Comparison of ENCODE assay signal across 24 cellular contexts in the genomic region with DNA sequence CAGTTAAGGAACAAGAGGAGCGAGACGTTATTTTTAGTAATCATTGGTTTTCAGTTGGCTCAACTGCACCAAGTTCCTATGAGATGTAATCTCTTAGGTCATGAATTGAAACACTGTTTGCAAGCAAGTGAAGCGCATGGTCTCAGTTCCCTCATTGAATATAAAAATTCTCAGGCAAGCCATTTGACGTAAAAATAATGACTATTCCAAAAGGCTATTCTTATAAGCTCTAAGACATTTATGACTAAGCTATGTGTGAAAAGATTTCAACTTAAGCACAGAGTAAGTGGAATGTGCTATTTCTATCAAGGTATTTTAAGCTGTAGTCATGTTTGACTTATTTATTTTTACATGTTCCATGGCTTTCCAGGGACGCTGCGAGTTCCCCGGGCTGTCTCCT.
"Had no signal": no experiment of that assay in that cellular context is flagged by ENCODE, and none has a peak within 500 bp of the region (broad histone marks: within the 10 kb centered on the region; RNA-seq: fewer than 3 reads in every experiment).

No MANE protein-coding gene starts in this region.

- H3K4me3 Mint-ChIP-seq: activated B cell treated with CpG ODN at 0.5 μM for 24 hours; activated CD4-positive, alpha-beta memory T cell treated with anti-CD3 and anti-CD28 coated beads, Interleukin-2, amount 10 ng/mL, durations not matched to agents 7 days and 5 days; activated CD4-positive, alpha-beta T cell treated with anti-CD3 and anti-CD28 coated beads, Interleukin-2, amount 10 ng/mL, durations not matched to agents 7 days and 5 days; activated T-cell treated with anti-CD3 and anti-CD28 coated beads, Interleukin-2, amount 50 U/mL, for 72 hours; T-cell had no signal

- H3K9me3 Mint-ChIP-seq: activated B cell treated with CpG ODN at 0.5 μM for 24 hours; activated CD4-positive, alpha-beta memory T cell treated with anti-CD3 and anti-CD28 coated beads, Interleukin-2, amount 10 ng/mL, durations not matched to agents 7 days and 5 days; activated CD4-positive, alpha-beta T cell treated with anti-CD3 and anti-CD28 coated beads, Interleukin-2, amount 10 ng/mL, durations not matched to agents 7 days and 5 days; activated T-helper 2 cell treated with anti-CD3 and anti-CD28 coated beads, Interferon-gamma antibody, Interleukin-2, Interleukin-4, amounts not matched to agents 10 μg/mL and 5 μg/mL and 100 μg/mL, durations not matched to agents 14 hours and 24 hours and 36 hours had no signal

- H3K36me3 Mint-ChIP-seq: T-cell had no signal

- H3K4me1 Mint-ChIP-seq: activated B cell treated with CpG ODN at 0.5 μM for 24 hours; activated CD4-positive, alpha-beta memory T cell treated with anti-CD3 and anti-CD28 coated beads, Interleukin-2, amount 10 ng/mL, durations not matched to agents 7 days and 5 days; activated CD4-positive, alpha-beta T cell treated with anti-CD3 and anti-CD28 coated beads, Interleukin-2, amount 10 ng/mL, durations not matched to agents 7 days and 5 days; T-cell had no signal

- H3K27me3 Mint-ChIP-seq: activated B cell treated with CpG ODN at 0.5 μM for 24 hours; activated CD4-positive, alpha-beta T cell treated with anti-CD3 and anti-CD28 coated beads, Interleukin-2, amount 10 ng/mL, durations not matched to agents 7 days and 5 days had no signal

- DNase-seq: activated B cell treated with CpG ODN at 0.5 μM for 24 hours; activated CD4-positive, alpha-beta memory T cell treated with anti-CD3 and anti-CD28 coated beads, Interleukin-2, amount 10 ng/mL, durations not matched to agents 7 days and 5 days; activated CD4-positive, alpha-beta T cell treated with anti-CD3 and anti-CD28 coated beads for 1 hour; activated CD4-positive, alpha-beta T cell treated with anti-CD3 and anti-CD28 coated beads, Interleukin-2, amount 10 ng/mL, durations not matched to agents 7 days and 5 days; activated gamma-delta T cell treated with Interleukin-2 at 50 U/mL for 16 hours; activated naive CD4-positive, alpha-beta T cell treated with anti-CD3 and anti-CD28 coated beads, Interleukin-2, amount 50 U/mL, for 16 hours; activated T-cell treated with anti-CD3 and anti-CD28 coated beads, Interleukin-2, amount 50 U/mL, for 72 hours; amniotic stem cell; brain microvascular endothelial cell; Karpas-422; MM.1S; NCI-H1092; NCI-H1417; NCI-H1930; NCI-H2171 treated with DMSO at 0.1 percent for 48 hours; NCI-H226; NCI-H510A; NCI-H526 treated with DMSO at 0.1 percent for 48 hours; NCI-H82; SIG-M5; T-cell; T-helper 2 cell; T1000 had no signal

- H3K27ac Mint-ChIP-seq: activated B cell treated with CpG ODN at 0.5 μM for 24 hours; activated CD4-positive, alpha-beta memory T cell treated with anti-CD3 and anti-CD28 coated beads, Interleukin-2, amount 10 ng/mL, durations not matched to agents 7 days and 5 days; activated CD4-positive, alpha-beta T cell treated with anti-CD3 and anti-CD28 coated beads, Interleukin-2, amount 10 ng/mL, durations not matched to agents 7 days and 5 days; activated T-cell treated with anti-CD3 and anti-CD28 coated beads, Interleukin-2, amount 50 U/mL, for 72 hours; activated T-helper 2 cell treated with anti-CD3 and anti-CD28 coated beads, Interferon-gamma antibody, Interleukin-2, Interleukin-4, amounts not matched to agents 10 μg/mL and 5 μg/mL and 100 μg/mL, durations not matched to agents 14 hours and 24 hours and 36 hours; T-cell had no signal
